In the genomic region with DNA sequence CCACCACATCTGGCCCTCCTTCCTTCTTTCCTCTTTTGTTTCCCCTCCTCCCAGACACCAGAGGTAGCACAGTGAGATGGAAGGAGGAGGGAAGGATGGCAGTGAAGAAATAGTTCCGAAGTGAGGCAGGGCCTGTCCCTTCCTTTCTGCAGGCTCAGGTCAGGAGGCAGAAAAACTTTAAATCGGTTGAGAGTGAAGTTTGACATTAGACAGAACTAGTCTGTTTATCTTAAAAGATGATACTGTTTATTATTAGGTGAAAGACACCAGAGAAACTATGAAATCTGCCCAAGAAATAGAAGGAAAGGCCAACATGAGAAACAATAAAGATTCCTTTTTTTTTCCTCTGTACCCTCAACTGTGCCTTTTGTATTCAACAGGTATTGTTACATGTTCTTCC, we compare ENCODE assay signal across 29 cellular contexts.
"Had no signal": no experiment of that assay in that cellular context is flagged by ENCODE, and none has a peak within 500 bp of the region (broad histone marks: within the 10 kb centered on the region; RNA-seq: fewer than 3 reads in every experiment).

No MANE protein-coding gene starts in this region.

- H3K9me3 ChIP-seq: SJCRH30 had no signal

- H3K27ac ChIP-seq: cardiac muscle cell, SJCRH30 had no signal

- H3K36me3 ChIP-seq: brain microvascular endothelial cell, cardiac muscle cell, SJCRH30 had no signal

- H3K4me3 ChIP-seq: cardiac muscle cell, K562, SJCRH30 had no signal

- H3K4me1 ChIP-seq: SJCRH30 had no signal

- ATAC-seq: activated CD8-positive, alpha-beta memory T cell treated with anti-CD3 and anti-CD28 coated beads, Interleukin-2, amount 10 ng/mL, durations not matched to agents 7 days and 5 days; activated naive CD4-positive, alpha-beta T cell treated with anti-CD3 and anti-CD28 coated beads, Interleukin-2, amount 50 U/mL, for 72 hours; activated naive CD8-positive, alpha-beta T cell treated with anti-CD3 and anti-CD28 coated beads, Interleukin-2, amount 50 U/mL, for 24 hours; K562; Panc1; Right ventricle myocardium inferior; T-helper 17 cell had no signal

- DNase-seq: activated B cell treated with CpG ODN at 0.5 μM for 24 hours; activated CD4-positive, alpha-beta T cell treated with anti-CD3 and anti-CD28 coated beads for 1 hour; activated CD4-positive, alpha-beta T cell treated with anti-CD3 and anti-CD28 coated beads, Interleukin-2, amount 10 ng/mL, durations not matched to agents 24 days and 14 days; activated CD4-positive, alpha-beta T cell treated with anti-CD3 and anti-CD28 coated beads, Interleukin-2, amount 50 U/mL, for 48 hours; activated CD8-positive, alpha-beta memory T cell treated with anti-CD3 and anti-CD28 coated beads, Interleukin-2, amount 10 ng/mL, durations not matched to agents 7 days and 5 days; activated effector memory CD4-positive, alpha-beta T cell treated with Interleukin-2 at 50 U/mL for 16 hours; activated naive CD4-positive, alpha-beta T cell treated with Interleukin-2 at 50 U/mL for 16 hours; activated naive CD8-positive, alpha-beta T cell treated with anti-CD3 and anti-CD28 coated beads, Interleukin-2, amount 50 U/mL, for 24 hours; activated T-cell treated with anti-CD3 and anti-CD28 coated beads, Interleukin-2, amount 50 U/mL, for 24 hours; amygdala; NCI-H1048; NCI-H1417; NCI-H1694; NCI-H2029; NCI-H345; NCI-H510A; NCI-H526 treated with DMSO at 0.1 percent for 48 hours; NCI-H82; OCI-M1; RPMI8226; SJCRH30; T-helper 17 cell; T-helper 9 cell had no signal

- H3K27me3 ChIP-seq: brain microvascular endothelial cell, cardiac muscle cell, SJCRH30 had no signal
